Comparison of ENCODE assay signal across 21 cellular contexts in genomic region chrX:1327651-1328304, GRCh38.
A peak's percentile ranks its signal among the peaks of the same experiment; 100 is the strongest.
DNase-seq lines count a peak whose midpoint lies in the region; ATAC-seq and TF ChIP-seq lines count a peak whose summit lies in the region.
"Had no signal": no experiment of that assay in that cellular context is flagged by ENCODE, and none has a peak within 500 bp of the region (broad histone marks: within the 10 kb centered on the region; RNA-seq: fewer than 3 reads in every experiment).

No MANE protein-coding gene starts in this region.

- H3K4me1 ChIP-seq in iPS-15b (ENCODE audit: control insufficient read depth, insufficient read depth, low read length) = no peaks in the 10 kb centered on the region
- H3K4me1 ChIP-seq: body of pancreas, colonic mucosa, sigmoid colon, vagina had no signal

- no peak overlapping the region for H3K4me3 ChIP-seq in iPS-15b (ENCODE audit: low read depth, low read length)
- H3K4me3 ChIP-seq: body of pancreas, colonic mucosa, GM23248, ovary, sigmoid colon, vagina had no signal

- no peaks in the 10 kb centered on the region for H3K9me3 ChIP-seq in iPS-15b (ENCODE audit: control insufficient read depth, insufficient read depth, low read length)
- H3K9me3 ChIP-seq: body of pancreas, colonic mucosa, ovary, sigmoid colon, vagina had no signal

- H3K9ac ChIP-seq in iPS-15b (ENCODE audit: low read depth, low read length) = peak overlapping the region; percentile 12
- H3K9ac ChIP-seq: GM23248 had no signal

- no peaks in the 10 kb centered on the region for H3K36me3 ChIP-seq in iPS-15b (ENCODE audit: control insufficient read depth, insufficient read depth, low read length)
- H3K36me3 ChIP-seq: colonic mucosa, ovary, sigmoid colon, vagina had no signal

- ATAC-seq in GM19372 (IDR thresholded peaks at IDR 0.05; ENCODE audit: low read depth, unreplicated experiment) (peak; percentile 51), HG02870 (IDR thresholded peaks at IDR 0.05; ENCODE audit: unreplicated experiment) (peak; percentile 44)
- ATAC-seq: body of pancreas, left ventricle myocardium superior had no signal

- TF ChIP-seq CTCF in GM10266 (IDR thresholded peaks at IDR 0.05; ENCODE audit: control insufficient read depth, insufficient read depth, low read depth, missing control alignments) = no peak

- DNase-seq in GM10266 (ENCODE audit: extremely low spot score) (peak; percentile 59), NCI-H1694 (lab: John Stamatoyannopoulos, UW) (no peak), NCI-H1417 (lab: John Stamatoyannopoulos, UW) (no peak)
- DNase-seq in activated CD4-positive, alpha-beta T cell treated with anti-CD3 and anti-CD28 coated beads for 1 hour = no peak
- DNase-seq in activated naive CD4-positive, alpha-beta T cell (lab: John Stamatoyannopoulos, UW) = no peak
- DNase-seq: activated CD4-positive, alpha-beta T cell treated with anti-CD3 and anti-CD28 coated beads, Interleukin-2, amount 50 U/mL, for 48 hours; activated naive CD8-positive, alpha-beta T cell treated with anti-CD3 and anti-CD28 coated beads for 36 hours; activated T-cell treated with anti-CD3 and anti-CD28 coated beads, Interleukin-2, amount 50 U/mL, for 48 hours; body of pancreas; colonic mucosa; COR-L47; GM23248; left ventricle myocardium superior; NCI-H1436; NCI-H2227 treated with DMSO at 0.1 percent for 48 hours; ovary; sigmoid colon had no signal

- H3K27me3 ChIP-seq in iPS-15b (ENCODE audit: control insufficient read depth, insufficient read depth, low read length) = no peaks in the 10 kb centered on the region
- H3K27me3 ChIP-seq: body of pancreas, colonic mucosa, ovary, sigmoid colon, vagina had no signal
